18 cellular contexts compared by ENCODE assay signal in genomic region chr11:96567667-96568066, GRCh38.
DNase-seq lines count a peak whose midpoint lies in the region; ATAC-seq and TF ChIP-seq lines count a peak whose summit lies in the region.
"Had no signal": no experiment of that assay in that cellular context is flagged by ENCODE, and none has a peak within 500 bp of the region (broad histone marks: within the 10 kb centered on the region; RNA-seq: fewer than 3 reads in every experiment).

No MANE protein-coding gene starts in this region.

- H3K4me2 ChIP-seq in KMS-11, result 0 out of 2 replicates have a peak overlapping the region, but pooled peaks have one; percentile 33
- H3K4me2 ChIP-seq: neural progenitor cell had no signal

- no peaks in the 10 kb centered on the region for H3K79me2 ChIP-seq in KMS-11 (ENCODE audit: insufficient read depth, low read depth)

- DNase-seq in Right ventricle myocardium superior (no peak), Right ventricle myocardium inferior (ENCODE audit: missing footprints) (no peak), fibroblast of peridontal ligament (ENCODE audit: extremely low read depth) (peak; percentile 5), activated T-cell treated with anti-CD3 and anti-CD28 coated beads for 4 hours (no peak)
- DNase-seq: activated CD4-positive, alpha-beta memory T cell treated with anti-CD3 and anti-CD28 coated beads, Interleukin-2, amount 10 ng/mL, durations not matched to agents 7 days and 5 days; DMS79; esophagus squamous epithelium; NK-92 treated with Interleukin-12 subunit alpha and Interleukin-12 subunit beta, amount 100 ng/mL, for 24 hours; RPMI8226; stimulated activated CD4-positive, alpha-beta T cell treated with anti-CD3 and anti-CD28 coated beads, Interleukin-1b, Interleukin-23, amount 100 ng/mL, for 48 hours; stomach; upper lobe of right lung had no signal

- no peak for TF ChIP-seq CTCF in KMS-11 (conservative IDR thresholded peaks at IDR 0.05; ENCODE audit: low read depth, low read length)

- no peak overlapping the region for H3K9ac ChIP-seq in KMS-11
- peak overlapping the region in 1 of 3 donors; percentile 32 for H3K9ac ChIP-seq in skeletal muscle tissue (ENCODE audit: low read depth in 1 of 3, low read length in 3 of 3)
- H3K9ac ChIP-seq: neural progenitor cell had no signal

- intact Hi-C loops in Right ventricle myocardium superior (cut with DNase I), result no loop called here
- intact Hi-C loops in Right ventricle myocardium inferior (cut with DNase I), result no loop called here

- H3K27me3 ChIP-seq in KMS-11 (ENCODE audit: insufficient read depth, low read depth) (no peaks in the 10 kb centered on the region), skeletal muscle tissue (ENCODE audit: control insufficient read depth in 3 of 3, insufficient read depth in 3 of 3, low read length in 3 of 3) (no peaks in the 10 kb centered on the region)
- H3K27me3 ChIP-seq: cardiac muscle cell, esophagus squamous epithelium, neural progenitor cell, stomach, upper lobe of right lung had no signal

- H3K36me3 ChIP-seq in KMS-11 (ENCODE audit: insufficient read depth), result no peaks in the 10 kb centered on the region
- H3K36me3 ChIP-seq in skeletal muscle tissue (ENCODE audit: control insufficient read depth in 3 of 3, insufficient read depth in 3 of 3, low read length in 3 of 3), result no peaks in the 10 kb centered on the region
- H3K36me3 ChIP-seq: cardiac muscle cell, esophagus squamous epithelium, neural progenitor cell, stomach, upper lobe of right lung had no signal

- H3K4me1 ChIP-seq in KMS-11 (ENCODE audit: low read depth, poor library complexity, severe bottlenecking) (peaks cover 7% of the 10 kb centered on the region), skeletal muscle tissue (ENCODE audit: control insufficient read depth in 3 of 3, insufficient read depth in 3 of 3, low read length in 3 of 3) (no peaks in the 10 kb centered on the region)
- H3K4me1 ChIP-seq: esophagus squamous epithelium, stomach, upper lobe of right lung had no signal

- H2AFZ ChIP-seq in KMS-11 (ENCODE audit: low read depth), result no peak overlapping the region
- H2AFZ ChIP-seq: neural progenitor cell had no signal

- no peaks in the 10 kb centered on the region for H4K20me1 ChIP-seq in KMS-11 (ENCODE audit: insufficient read depth)

- H3K9me3 ChIP-seq in skeletal muscle tissue (ENCODE audit: control insufficient read depth in 3 of 3, low read length in 3 of 3), result no peaks in the 10 kb centered on the region
- H3K9me3 ChIP-seq: esophagus squamous epithelium, stomach, upper lobe of right lung had no signal

- H3K27ac ChIP-seq in KMS-11 (no peak overlapping the region; the same call in 1 of the 2 replicates), skeletal muscle tissue (ENCODE audit: low read depth, low read length) (peak overlapping the region; percentile 29)
- H3K27ac ChIP-seq: cardiac muscle cell, esophagus squamous epithelium, neural progenitor cell, stomach, upper lobe of right lung had no signal

- H3K4me3 ChIP-seq in KMS-11 (IDR thresholded peaks at IDR 0.05; ENCODE audit: insufficient read depth, low read depth, low read length), result no peak overlapping the region
- H3K4me3 ChIP-seq in skeletal muscle tissue (ENCODE audit: low read length in 3 of 3), result peak overlapping the region in 1 of 3 donors; percentile 53
- H3K4me3 ChIP-seq: cardiac muscle cell, neural progenitor cell had no signal

- ATAC-seq in Right ventricle myocardium superior (ENCODE audit: poor library complexity) (peak; percentile 20), Right ventricle myocardium inferior (no peak), HG03159 (IDR thresholded peaks at IDR 0.05; ENCODE audit: unreplicated experiment) (no peak), GM19397 (IDR thresholded peaks at IDR 0.05; ENCODE audit: unreplicated experiment) (no peak)
- ATAC-seq: upper lobe of right lung had no signal
